22 cellular contexts compared by ENCODE assay signal in genomic region chr2:47598476-47598875, GRCh38. TPM values are rescaled to one million over a fixed set of nuclear protein-coding genes. Genes with fewer than 3 reads are reported as not detected.
"Had no signal": no experiment of that assay in that cellular context is flagged by ENCODE, and none has a peak within 500 bp of the region (broad histone marks: within the 10 kb centered on the region; RNA-seq: fewer than 3 reads in every experiment).

No MANE protein-coding gene starts in this region.

- DNase-seq: activated CD4-positive, alpha-beta T cell treated with anti-CD3 and anti-CD28 coated beads, Interleukin-2, amount 10 ng/mL, durations not matched to agents 24 days and 14 days; activated CD4-positive, alpha-beta T cell treated with anti-CD3 and anti-CD28 coated beads, Interleukin-2, amount 50 U/mL, for 4 hours; activated CD8-positive, alpha-beta T cell treated with anti-CD3 and anti-CD28 coated beads for 36 hours; activated gamma-delta T cell; activated naive CD4-positive, alpha-beta T cell treated with Interleukin-2 at 50 U/mL for 16 hours; activated naive CD8-positive, alpha-beta T cell treated with anti-CD3 and anti-CD28 coated beads, Interleukin-2, amount 10 ng/mL, durations not matched to agents 7 days and 5 days; activated T-cell treated with anti-CD3 and anti-CD28 coated beads, Interleukin-2, amount 50 U/mL, for 24 hours; body of pancreas; MG63; NCI-H1048; NCI-H1105 treated with DMSO at 0.1 percent for 48 hours; NCI-H1436; NCI-H1694; NCI-H1930; NCI-H2081 treated with DMSO at 0.1 percent for 48 hours; NCI-H226; NCI-H524 treated with DMSO at 0.1 percent for 48 hours; PC-9; Right ventricle myocardium superior; T1000 had no signal

- H3K9me3 ChIP-seq: body of pancreas, breast epithelium, MG63 had no signal

- H3K4me2 ChIP-seq: PC-9 had no signal

- ATAC-seq: activated CD8-positive, alpha-beta T cell treated with anti-CD3 and anti-CD28 coated beads for 36 hours; body of pancreas had no signal

- H2AFZ ChIP-seq: PC-9 had no signal

- H3K4me3 ChIP-seq: body of pancreas, breast epithelium, MG63, PC-9, SK-N-MC had no signal

- H3K36me3 ChIP-seq: breast epithelium, MG63 had no signal

- H3K27ac ChIP-seq: body of pancreas, breast epithelium, PC-9, SK-N-MC had no signal

- H3K27me3 ChIP-seq: body of pancreas, breast epithelium had no signal

- H3K4me1 ChIP-seq: body of pancreas, breast epithelium had no signal

RNA-seq across cellular contexts. Expression of gene KCNK12, which starts 27.7 kb away (rescaled TPM):
- total RNA-seq: breast epithelium, PC-9 had no signal
